1 cellular context compared by ENCODE assay signal in genomic region chr4:140106277-140106842, GRCh38.
TF ChIP-seq lines count a peak whose summit lies in the region.

No MANE protein-coding gene starts in this region.

TF ChIP-seq in GM23338, 12 proteins besides CTCF, POLR2A, EP300 and RAD21 (continued from another document):
- TF ChIP-seq REST (IDR thresholded peaks at IDR 0.05; ENCODE audit: unreplicated experiment) (no peak), JUNB (IDR thresholded peaks at IDR 0.05; ENCODE audit: unreplicated experiment) (no peak), EZH2 (IDR thresholded peaks at IDR 0.05; ENCODE audit: low read depth, unreplicated experiment) (no peak), POLR2AphosphoS5 (IDR thresholded peaks at IDR 0.05; ENCODE audit: low read depth) (no peak), ZNF331 (CRISPR knock-in tag; IDR thresholded peaks at IDR 0.05; ENCODE audit: low read depth) (no peak)
